In the genomic region with DNA sequence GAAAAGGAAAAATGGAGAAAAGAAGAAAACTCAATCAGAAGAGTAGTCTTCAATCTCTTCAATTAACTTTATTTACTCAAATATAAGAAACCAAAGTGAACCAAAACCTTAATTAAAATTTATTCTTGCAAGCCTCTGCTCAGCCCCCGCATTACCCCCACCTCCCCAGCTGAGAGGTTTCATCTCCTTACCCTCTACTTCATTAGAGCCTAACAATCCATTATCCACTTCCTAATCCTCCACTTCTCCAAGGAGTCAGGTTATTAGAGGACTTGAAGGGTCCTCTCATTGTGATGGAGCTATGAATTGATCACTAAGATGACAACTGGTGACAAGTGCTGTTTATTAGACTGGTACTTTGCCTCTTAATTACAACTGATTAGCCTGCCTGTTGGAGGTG, we compare ENCODE assay signal across 21 cellular contexts.
DNase-seq lines count a peak whose midpoint lies in the region; ATAC-seq and TF ChIP-seq lines count a peak whose summit lies in the region.
"Had no signal": no experiment of that assay in that cellular context is flagged by ENCODE, and none has a peak within 500 bp of the region (broad histone marks: within the 10 kb centered on the region; RNA-seq: fewer than 3 reads in every experiment).

No MANE protein-coding gene starts in this region.

- H3K27ac Mint-ChIP-seq in glutamatergic neuron (ENCODE audit: unreplicated experiment), result no peak overlapping the region
- H3K27ac Mint-ChIP-seq: CD4-positive, CD25-positive, alpha-beta regulatory T cell; CD8-positive, alpha-beta memory T cell; HFFc6 had no signal

- TF ChIP-seq CTCF in glutamatergic neuron (IDR thresholded peaks at IDR 0.05; ENCODE audit: partially characterized antibody, unreplicated experiment) (no peak), omental fat pad (IDR thresholded peaks at IDR 0.05) (no peak)

- H3K36me3 Mint-ChIP-seq in glutamatergic neuron (ENCODE audit: unreplicated experiment), result no peaks in the 10 kb centered on the region
- H3K36me3 Mint-ChIP-seq: CD4-positive, CD25-positive, alpha-beta regulatory T cell; CD8-positive, alpha-beta memory T cell had no signal

- ATAC-seq in GM21367 (IDR thresholded peaks at IDR 0.05; ENCODE audit: unreplicated experiment) (no peak), omental fat pad (ENCODE audit: low FRiP score) (no peak), GM18861 (IDR thresholded peaks at IDR 0.05; ENCODE audit: unreplicated experiment) (no peak)
- ATAC-seq: GM12878, HCT116 had no signal

- peaks cover 9% of the 10 kb centered on the region for H3K27me3 Mint-ChIP-seq in glutamatergic neuron (ENCODE audit: unreplicated experiment)
- H3K27me3 Mint-ChIP-seq: CD4-positive, CD25-positive, alpha-beta regulatory T cell had no signal

- peak; percentile 80 for DNase-seq in NCI-H524 treated with DMSO at 0.1 percent for 48 hours (lab: John Stamatoyannopoulos, UW)
- peak; percentile 99 for DNase-seq in NCI-H82 treated with DMSO at 0.1 percent for 48 hours (lab: John Stamatoyannopoulos, UW; ENCODE audit: unreplicated experiment)
- DNase-seq in glutamatergic neuron, result no peak
- DNase-seq in omental fat pad (ENCODE audit: low spot score), result no peak
- DNase-seq: ACHN; BE2C; C1 segment of cervical spinal cord; CD4-positive, CD25-positive, alpha-beta regulatory T cell; CD8-positive, alpha-beta memory T cell; COR-L47; DMS 273 treated with DMSO at 0.1 percent for 48 hours; DMS53; DND-41; EL; GM23248; HFFc6; IMR-90 had no signal

- H3K4me1 Mint-ChIP-seq in glutamatergic neuron (ENCODE audit: low read depth, unreplicated experiment), result peaks cover 31% of the 10 kb centered on the region
- H3K4me1 Mint-ChIP-seq: CD8-positive, alpha-beta memory T cell had no signal

- peaks cover 9% of the 10 kb centered on the region for H3K9me3 Mint-ChIP-seq in glutamatergic neuron (ENCODE audit: unreplicated experiment)
- H3K9me3 Mint-ChIP-seq: HFFc6 had no signal

- peak overlapping the region; percentile 61 for H3K4me3 Mint-ChIP-seq in glutamatergic neuron (ENCODE audit: unreplicated experiment)
- H3K4me3 Mint-ChIP-seq: CD4-positive, CD25-positive, alpha-beta regulatory T cell; CD8-positive, alpha-beta memory T cell; HFFc6 had no signal

Comparison
In these comparisons a context has a peak if more than half of its experiments do, and no peak if none do; other contexts are left out.
1. DNase-seq: peak in NCI-H524 treated with DMSO at 0.1 percent for 48 hours (single experiment) and NCI-H82 treated with DMSO at 0.1 percent for 48 hours (single experiment); none in glutamatergic neuron (single experiment) and omental fat pad (single experiment).